ENCODE assay signal across 1 cellular context in the genomic region with DNA sequence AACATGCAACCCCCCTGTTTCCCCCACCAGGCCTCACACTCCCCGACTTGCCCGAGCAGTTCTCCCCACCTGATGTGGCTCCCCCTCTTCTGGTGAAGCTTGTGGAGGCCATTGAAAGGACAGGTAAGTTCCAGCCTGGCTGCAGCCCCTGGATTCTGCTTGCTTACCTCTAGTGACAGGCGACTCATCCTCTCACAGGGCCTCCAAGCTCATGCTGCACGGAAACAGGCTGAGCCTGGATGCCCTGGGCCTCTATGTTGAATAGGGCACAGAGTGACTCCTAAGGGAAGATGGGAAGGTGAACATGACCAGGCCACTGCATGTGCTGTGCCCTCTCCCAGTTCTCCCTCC.
TF ChIP-seq lines count a peak whose summit lies in the region.

No MANE protein-coding gene starts in this region.

TF ChIP-seq in H1, 55 proteins besides CTCF, POLR2A, EP300 and RAD21:
- TF ChIP-seq CBX5 (IDR thresholded peaks at IDR 0.05; ENCODE audit: low read depth, low read length) (no peak), KDM1A (IDR thresholded peaks at IDR 0.05; ENCODE audit: borderline replicate concordance, low read length) (0 out of 2 replicates have a peak, but pooled peaks have one; percentile 21)
